Comparison of ENCODE assay signal across 12 cellular contexts in genomic region chr17:58325976-58326468, GRCh38. TPM values are rescaled to one million over a fixed set of nuclear protein-coding genes. Genes with fewer than 3 reads are reported as not detected.
DNase-seq lines count a peak whose midpoint lies in the region; ATAC-seq and TF ChIP-seq lines count a peak whose summit lies in the region.
"Had no signal": no experiment of that assay in that cellular context is flagged by ENCODE, and none has a peak within 500 bp of the region (broad histone marks: within the 10 kb centered on the region; RNA-seq: fewer than 3 reads in every experiment).

No MANE protein-coding gene starts in this region.

- H3K27me3 Mint-ChIP-seq in activated CD4-positive, alpha-beta T cell treated with anti-CD3 and anti-CD28 coated beads for 36 hours = no peaks in the 10 kb centered on the region
- peaks cover 5% of the 10 kb centered on the region for H3K27me3 Mint-ChIP-seq in activated naive CD8-positive, alpha-beta T cell treated with anti-CD3 and anti-CD28 coated beads, Interleukin-2, amount 50 U/mL, for 24 hours
- peaks cover 8% of the 10 kb centered on the region for H3K27me3 Mint-ChIP-seq in neural progenitor cell (ENCODE audit: insufficient read depth, low read depth)

- H3K4me3 ChIP-seq in neural progenitor cell = no peak overlapping the region
- no peak overlapping the region for H3K4me3 ChIP-seq in sigmoid colon

- H3K27ac Mint-ChIP-seq in activated CD4-positive, alpha-beta T cell treated with anti-CD3 and anti-CD28 coated beads for 36 hours = peak overlapping the region; percentile 45
- H3K27ac Mint-ChIP-seq in activated naive CD8-positive, alpha-beta T cell treated with anti-CD3 and anti-CD28 coated beads, Interleukin-2, amount 50 U/mL, for 24 hours = peak overlapping the region; percentile 69
- H3K27ac Mint-ChIP-seq in neural progenitor cell = peak overlapping the region; percentile 72

- peak overlapping the region; percentile 100 for H3K4me3 Mint-ChIP-seq in activated CD4-positive, alpha-beta T cell treated with anti-CD3 and anti-CD28 coated beads for 36 hours
- H3K4me3 Mint-ChIP-seq in activated naive CD8-positive, alpha-beta T cell treated with anti-CD3 and anti-CD28 coated beads, Interleukin-2, amount 50 U/mL, for 24 hours = peak overlapping the region; percentile 4
- peak overlapping the region; percentile 71 for H3K4me3 Mint-ChIP-seq in neural progenitor cell

- no peaks in the 10 kb centered on the region for H4K20me1 ChIP-seq in neural progenitor cell (ENCODE audit: low read depth)

- peak overlapping the region; percentile 99 for H3K27ac ChIP-seq in KOPT-K1 (ENCODE audit: low read depth, low read length, poor library complexity, severe bottlenecking)
- H3K27ac ChIP-seq in neural progenitor cell = no peak overlapping the region
- H3K27ac ChIP-seq in sigmoid colon = no peak overlapping the region

- TF ChIP-seq CTCF in neural progenitor cell (IDR thresholded peaks at IDR 0.05) (no peak), sigmoid colon (IDR thresholded peaks at IDR 0.05) (no peak)

- H3K9ac ChIP-seq in neural progenitor cell = no peak overlapping the region

- H3K4me1 ChIP-seq in neural progenitor cell = peaks cover 38% of the 10 kb centered on the region
- peaks cover 0 to 26% (median 22%) of the 10 kb centered on the region in 4 donors for H3K4me1 ChIP-seq in sigmoid colon

- peak; percentile 55 for DNase-seq in activated CD4-positive, alpha-beta T cell treated with anti-CD3 and anti-CD28 coated beads for 36 hours
- DNase-seq in activated CD4-positive, alpha-beta T cell treated with anti-CD3 and anti-CD28 coated beads, Interleukin-2, amount 50 U/mL, for 1 hour = no peak
- DNase-seq in activated naive CD8-positive, alpha-beta T cell treated with anti-CD3 and anti-CD28 coated beads, Interleukin-2, amount 50 U/mL, for 24 hours = no peak
- DNase-seq in neural progenitor cell (ENCODE audit: low spot score) (no peak), sigmoid colon (no peak), HPDE6-E6E7 (ENCODE audit: extremely low spot score) (no peak), DMS114 treated with DMSO at 0.1 percent for 48 hours (lab: John Stamatoyannopoulos, UW; ENCODE audit: unreplicated experiment) (no peak)

- TF ChIP-seq EP300 in sigmoid colon (IDR thresholded peaks at IDR 0.05) = no peak

- ATAC-seq in activated CD4-positive, alpha-beta T cell treated with anti-CD3 and anti-CD28 coated beads for 36 hours = no peak
- ATAC-seq in activated naive CD8-positive, alpha-beta T cell treated with anti-CD3 and anti-CD28 coated beads, Interleukin-2, amount 50 U/mL, for 24 hours = no peak
- ATAC-seq: activated CD4-positive, CD25-positive, alpha-beta regulatory T cell treated with anti-CD3 and anti-CD28 coated beads, Interleukin-2, amount 50 U/mL, for 24 hours had no signal

- CTCF ChIA-PET in activated CD4-positive, alpha-beta T cell treated with anti-CD3 and anti-CD28 coated beads for 36 hours (lab: Charles Lee) = interaction anchor here (0.5 to 3.5 kb wide), 11 partner anchors 9 to 1147 kb away, joined by 3 to 17 read pairs (median 6); partner anchors contain the start of genes RNF43 and SUPT4H1

- H3K9me3 Mint-ChIP-seq in activated CD4-positive, alpha-beta T cell treated with anti-CD3 and anti-CD28 coated beads for 36 hours (ENCODE audit: low read depth) = no peaks in the 10 kb centered on the region
- H3K9me3 Mint-ChIP-seq in activated naive CD8-positive, alpha-beta T cell treated with anti-CD3 and anti-CD28 coated beads, Interleukin-2, amount 50 U/mL, for 24 hours = no peaks in the 10 kb centered on the region
- no peaks in the 10 kb centered on the region for H3K9me3 Mint-ChIP-seq in neural progenitor cell

- H3K36me3 ChIP-seq in KOPT-K1 (ENCODE audit: insufficient read depth, low read length) (peaks cover 34% of the 10 kb centered on the region), neural progenitor cell (no peaks in the 10 kb centered on the region), sigmoid colon (peaks cover 0 to 8% (median 0%) of the 10 kb centered on the region in 4 donors)

- H3K4me2 ChIP-seq in neural progenitor cell = no peak overlapping the region

- TF ChIP-seq POLR2A in sigmoid colon (IDR thresholded peaks at IDR 0.05) = no peak

- intact Hi-C loops in activated CD4-positive, alpha-beta T cell treated with anti-CD3 and anti-CD28 coated beads for 36 hours (cut with DNase I, micrococcal nuclease) = no loop called here
- intact Hi-C loops in sigmoid colon (cut with DNase I) = loop anchor here (2.0 kb wide), 1 partner anchor 27 kb away; the partner anchor contains the start of gene SUPT4H1

- POLR2A ChIA-PET in activated CD4-positive, alpha-beta T cell treated with anti-CD3 and anti-CD28 coated beads for 36 hours (lab: Charles Lee) = interaction anchor here (0.6 to 4.1 kb wide), 8 partner anchors 9 to 305 kb away, joined by 3 to 26 read pairs (median 7); partner anchors contain the start of gene SUPT4H1

- H3K4me1 Mint-ChIP-seq in activated CD4-positive, alpha-beta T cell treated with anti-CD3 and anti-CD28 coated beads for 36 hours = peaks cover 34% of the 10 kb centered on the region
- H3K4me1 Mint-ChIP-seq in activated naive CD8-positive, alpha-beta T cell treated with anti-CD3 and anti-CD28 coated beads, Interleukin-2, amount 50 U/mL, for 24 hours = peaks cover 61% of the 10 kb centered on the region
- H3K4me1 Mint-ChIP-seq in neural progenitor cell = peaks cover 59% of the 10 kb centered on the region

- H3K27me3 ChIP-seq in neural progenitor cell (no peaks in the 10 kb centered on the region), sigmoid colon (peaks cover 0 to 6% (median 0%) of the 10 kb centered on the region in 3 donors)

- peaks cover 20% of the 10 kb centered on the region for H3F3A ChIP-seq in neural progenitor cell (ENCODE audit: low read depth)

- H3K79me2 ChIP-seq in neural progenitor cell (ENCODE audit: low read depth) = no peaks in the 10 kb centered on the region

- H3K36me3 Mint-ChIP-seq in activated CD4-positive, alpha-beta T cell treated with anti-CD3 and anti-CD28 coated beads for 36 hours (ENCODE audit: low read depth) = peaks cover 30% of the 10 kb centered on the region
- peaks cover 21% of the 10 kb centered on the region for H3K36me3 Mint-ChIP-seq in activated naive CD8-positive, alpha-beta T cell treated with anti-CD3 and anti-CD28 coated beads, Interleukin-2, amount 50 U/mL, for 24 hours (ENCODE audit: low read depth)
- H3K36me3 Mint-ChIP-seq in neural progenitor cell = peaks cover 4% of the 10 kb centered on the region

- no peak overlapping the region for H2AFZ ChIP-seq in neural progenitor cell (replicated peaks)

- 78 to 81% methylated on average over 11 of the region's 11 CpGs for WGBS in sigmoid colon, 2 donors

- H3K9me3 ChIP-seq in KOPT-K1 (ENCODE audit: insufficient read depth, low read length, poor library complexity, severe bottlenecking) (peaks cover 6% of the 10 kb centered on the region), neural progenitor cell (ENCODE audit: low read depth) (no peaks in the 10 kb centered on the region), sigmoid colon (no peaks in the 10 kb centered on the region)

RNA-seq across cellular contexts. Expression of gene TSPOAP1, which starts 2.6 kb away (rescaled TPM):
- total RNA-seq in activated CD4-positive, alpha-beta T cell treated with anti-CD3 and anti-CD28 coated beads for 36 hours = 10 to 100 TPM; 11.8 to 12.4 TPM
- total RNA-seq in neural progenitor cell (ENCODE audit: low replicate concordance) = 13.8 and 48.7 TPM in 2 replicates
- 10 to 100 TPM; 12.5 to 28.4 (median 17.0) TPM for total RNA-seq in sigmoid colon
- 1 to 10 TPM in 2 of 3 donors, under 1 TPM in 1; 0.69 to 7.2 (median 3.6) TPM for polyA plus RNA-seq in sigmoid colon

RNA-seq across cellular contexts. Expression of gene SUPT4H1, which starts 26.0 kb away (rescaled TPM):
- total RNA-seq in activated CD4-positive, alpha-beta T cell treated with anti-CD3 and anti-CD28 coated beads for 36 hours = 100 to 1,000 TPM; 106 to 129 TPM
- total RNA-seq in neural progenitor cell (ENCODE audit: low replicate concordance) = 60.2 and 103 TPM in 2 replicates
- total RNA-seq in sigmoid colon = 10 to 100 TPM; 50.5 to 65.3 (median 57.4) TPM
- polyA plus RNA-seq in sigmoid colon = 100 to 1,000 TPM in 1 of 3 donors, 10 to 100 TPM in 2; 90.1 to 114 (median 99.3) TPM

RNA-seq across cellular contexts. Expression of gene MPO, which starts 45.3 kb away (rescaled TPM):
- total RNA-seq in activated CD4-positive, alpha-beta T cell treated with anti-CD3 and anti-CD28 coated beads for 36 hours = under 1 TPM in 1 of 2 experiments, not detected in 1; 0.07 TPM
- total RNA-seq in neural progenitor cell (ENCODE audit: low replicate concordance) (not detected in 2 replicates), sigmoid colon (under 1 TPM in 1 of 4 donors, not detected in 3; 0.36 TPM)
- polyA plus RNA-seq in sigmoid colon = under 1 TPM in 1 of 3 donors, not detected in 2; 0.44 TPM
- total RNA-seq: LHCN-M2, lung microvascular endothelial cell had no signal
- polyA plus RNA-seq: AG04450 had no signal

Comparison
In these comparisons a context has a peak if more than half of its experiments do, and no peak if none do; other contexts are left out.
1. H3K4me3 Mint-ChIP-seq: peak in every context shown above with its lines; median percentile 100 in activated CD4-positive, alpha-beta T cell treated with anti-CD3 and anti-CD28 coated beads for 36 hours; 71 in neural progenitor cell; 4 in activated naive CD8-positive, alpha-beta T cell treated with anti-CD3 and anti-CD28 coated beads, Interleukin-2, amount 50 U/mL, for 24 hours.